Comparison of ENCODE assay signal across 8 cellular contexts in genomic region chr2:151409601-151410484, GRCh38.
DNase-seq lines count a peak whose midpoint lies in the region; ATAC-seq and TF ChIP-seq lines count a peak whose summit lies in the region.

Gene RIF1, plus strand, starts transcription at chr2:151409902. Its CDS starts 522 bp downstream, at chr2:151410424.

- in situ Hi-C loops in GM18951 (cut with MboI; ENCODE audit: low sequenced_read_pairs, unreplicated experiment), result loop anchor here (10.0 kb wide), 1 partner anchor 145 kb away; the partner anchor contains the start of gene RBM43

- peak; percentile 93 for ATAC-seq in HG03196 (IDR thresholded peaks at IDR 0.05; ENCODE audit: unreplicated experiment)

- TF ChIP-seq POLR2A in GM18951 (IDR thresholded peaks at IDR 0.05; ENCODE audit: extremely low read depth, insufficient read depth, insufficient read length), result peak; percentile 77

- peak; percentile 92 for DNase-seq in AG10803 (ENCODE audit: low read depth)
- peak; percentile 99 for DNase-seq in NCI-H226
- DNase-seq in activated CD4-positive, CD25-positive, alpha-beta regulatory T cell (lab: John Stamatoyannopoulos, UW), result peak; percentile 51 to 69 (median 53)
- DNase-seq in central memory CD4-positive, alpha-beta T cell, result peak; percentile 70
- DNase-seq in islet precursor cell, result peak; percentile 98
- peak; percentile 71 to 78 (median 73) for DNase-seq in stimulated activated CD4-positive, alpha-beta T cell treated with anti-CD3 and anti-CD28 coated beads, Interleukin-12 subunit alpha, Interleukin-12 subunit beta, amount 100 ng/mL, for 48 hours (ENCODE audit: low read depth in 2 of 3, low spot score in 1 of 3)

- H3K4me3 ChIP-seq in AG10803 (ENCODE audit: low read length), result peak within 1 kb of the TSS; percentile 98

- peak; percentile 69 for TF ChIP-seq CTCF in AG10803 (conservative IDR thresholded peaks at IDR 0.05; ENCODE audit: low read length)

Comparison
In these comparisons a context has a peak if more than half of its experiments do, and no peak if none do; other contexts are left out.
1. Peak in every context shown above with its lines: DNase-seq, ATAC-seq and H3K4me3 ChIP-seq.